1 cellular context compared by ENCODE assay signal in the genomic region with DNA sequence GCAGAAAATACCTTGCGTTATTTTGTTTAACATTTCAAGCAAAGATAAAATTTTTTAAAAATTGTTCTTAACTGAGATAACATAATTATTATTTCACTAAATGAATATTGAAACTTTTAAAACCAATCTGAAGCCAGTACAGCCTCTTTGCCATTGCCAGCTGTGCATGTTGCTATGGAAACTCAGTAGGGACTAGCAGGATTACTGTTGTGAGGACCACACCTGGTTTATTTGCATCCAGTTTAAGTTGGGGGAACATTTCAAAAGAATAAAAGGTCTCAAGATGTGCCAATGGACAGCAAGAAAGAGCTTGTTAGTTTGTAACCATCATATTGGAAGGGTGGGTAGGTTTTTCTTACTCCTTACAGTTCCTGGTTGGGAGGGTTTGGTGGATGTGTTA.
TF ChIP-seq lines count a peak whose summit lies in the region.

No MANE protein-coding gene starts in this region.

TF ChIP-seq in HepG2, 621 proteins besides CTCF, POLR2A, EP300 and RAD21 (continued from another document):
- TF ChIP-seq CHD2 (IDR thresholded peaks at IDR 0.05; ENCODE audit: low read depth, low read length) (no peak), FOXP1 (IDR thresholded peaks at IDR 0.05) (no peak), FOXP1 (CRISPR knock-in tag; IDR thresholded peaks at IDR 0.05) (no peak)
